Comparison of ENCODE assay signal across 5 cellular contexts in the genomic region with DNA sequence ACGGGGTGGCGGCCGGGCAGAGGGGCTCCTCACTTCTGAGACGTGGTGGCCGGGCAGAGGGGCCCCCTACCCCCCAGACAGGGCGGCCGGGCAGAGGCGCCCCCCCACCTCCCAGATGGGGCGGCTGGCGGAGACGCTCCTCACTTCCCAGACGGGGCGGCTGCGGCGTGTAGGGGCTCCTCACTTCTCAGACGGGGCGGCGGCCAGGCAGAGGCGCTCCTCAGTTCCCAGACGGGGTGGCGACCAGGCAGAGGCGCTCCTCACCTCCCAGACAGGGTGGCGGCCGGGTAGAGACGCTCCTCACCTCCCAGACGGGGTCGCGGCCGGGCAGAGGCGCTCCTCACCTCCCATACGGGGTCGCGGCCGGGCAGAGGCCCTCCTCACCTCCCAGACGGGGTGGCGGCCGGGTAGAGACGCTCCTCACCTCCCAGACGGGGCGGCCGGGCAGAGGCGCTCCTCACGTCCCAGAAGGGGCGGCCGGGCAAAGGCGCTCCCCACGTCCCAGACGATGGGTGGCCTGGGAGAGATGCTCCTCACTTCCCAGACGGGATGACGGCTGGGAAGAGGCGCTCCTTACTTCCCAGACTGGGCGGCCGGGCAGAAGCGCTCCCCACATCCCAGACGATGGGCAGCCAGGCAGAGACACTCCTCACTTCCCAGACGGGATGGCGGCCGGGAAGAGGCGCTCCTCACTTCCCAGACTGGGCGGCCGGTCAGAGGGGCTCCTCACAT.
A peak's percentile ranks its signal among the peaks of the same experiment; 100 is the strongest.
DNase-seq lines count a peak whose midpoint lies in the region; ATAC-seq, FAIRE-seq and TF ChIP-seq lines count a peak whose summit lies in the region.
"Not testable (repeated sequence)": the region's sequence is repeated elsewhere in the genome, so short reads cannot be mapped to it uniquely, and the experiment has no call there.

No MANE protein-coding gene starts in this region.

- not testable (repeated sequence) for TF ChIP-seq POLR2A in testis (IDR thresholded peaks at IDR 0.05)

- H3K4me1 ChIP-seq in RWPE2 (ENCODE audit: insufficient read depth, poor library complexity, severe bottlenecking); kidney (ENCODE audit: control insufficient read depth in 1 of 2, insufficient read depth in 1 of 2, low read depth in 1 of 2, low read length in 2 of 2); testis: not testable (repeated sequence)

- peak overlapping the region; percentile 65 for H3K27ac Mint-ChIP-seq in glutamatergic neuron (ENCODE audit: unreplicated experiment)

- DNase-seq in RWPE2 (ENCODE audit: low spot score) (peak; percentile 48), left ventricle myocardium superior (peak; percentile 16), kidney (peak; percentile 60)
- not testable (repeated sequence) for DNase-seq in glutamatergic neuron, testis

- not testable (repeated sequence) for H3K9me3 ChIP-seq in RWPE2 (ENCODE audit: severe bottlenecking); kidney (ENCODE audit: control insufficient read depth in 1 of 2, low read length in 2 of 2); testis

- ATAC-seq in RWPE2 (ENCODE audit: low read depth); left ventricle myocardium superior: not testable (repeated sequence)

- not testable (repeated sequence) for H3K9ac ChIP-seq in kidney (ENCODE audit: low read length in 2 of 2)

- not testable (repeated sequence) for TF ChIP-seq CTCF in RWPE2 (IDR thresholded peaks at IDR 0.05; ENCODE audit: poor library complexity, severe bottlenecking); glutamatergic neuron (IDR thresholded peaks at IDR 0.05; ENCODE audit: partially characterized antibody, unreplicated experiment); kidney (IDR thresholded peaks at IDR 0.05; ENCODE audit: borderline replicate concordance, extremely low read depth, insufficient read depth); testis (IDR thresholded peaks at IDR 0.05)

- not testable (repeated sequence) for H3K27me3 ChIP-seq in RWPE2 (ENCODE audit: insufficient read depth, poor library complexity, severe bottlenecking); testis

- H3K36me3 ChIP-seq in RWPE2 (ENCODE audit: low read depth); kidney (ENCODE audit: control insufficient read depth in 1 of 2, insufficient read depth in 2 of 2, low read length in 2 of 2); testis (ENCODE audit: low read depth, missing control alignments): not testable (repeated sequence)

- H3K4me3 ChIP-seq in RWPE2 (ENCODE audit: severe bottlenecking); kidney (ENCODE audit: low read length in 2 of 2): not testable (repeated sequence)
- peak overlapping the region; percentile 15 to 41 for H3K4me3 ChIP-seq in testis

- H3K36me3 Mint-ChIP-seq in glutamatergic neuron (ENCODE audit: unreplicated experiment) = not testable (repeated sequence)

- H3K4me1 Mint-ChIP-seq in glutamatergic neuron (ENCODE audit: low read depth, unreplicated experiment) = not testable (repeated sequence)

- not testable (repeated sequence) for H3K27ac ChIP-seq in RWPE2 (ENCODE audit: poor library complexity, severe bottlenecking); kidney (ENCODE audit: low read depth in 2 of 2, low read length in 2 of 2); testis

- not testable (repeated sequence) for FAIRE-seq in kidney (lab: Jason Lieb, UNC)

- not testable (repeated sequence) for H3K4me3 Mint-ChIP-seq in glutamatergic neuron (ENCODE audit: unreplicated experiment)

- intact Hi-C loops in left ventricle myocardium superior (cut with micrococcal nuclease); kidney (cut with DNase I); testis (cut with DNase I; ENCODE audit: low total_unique reads): not testable (repeated sequence)

- not testable (repeated sequence) for H3K27me3 Mint-ChIP-seq in glutamatergic neuron (ENCODE audit: unreplicated experiment)

- 57 to 66% methylated on average over 8 to 46 of the region's 61 CpGs for WGBS in testis, 2 donors

- not testable (repeated sequence) for H3K9me3 Mint-ChIP-seq in glutamatergic neuron (ENCODE audit: unreplicated experiment)
